ENCODE assay signal across 11 cellular contexts in the genomic region with DNA sequence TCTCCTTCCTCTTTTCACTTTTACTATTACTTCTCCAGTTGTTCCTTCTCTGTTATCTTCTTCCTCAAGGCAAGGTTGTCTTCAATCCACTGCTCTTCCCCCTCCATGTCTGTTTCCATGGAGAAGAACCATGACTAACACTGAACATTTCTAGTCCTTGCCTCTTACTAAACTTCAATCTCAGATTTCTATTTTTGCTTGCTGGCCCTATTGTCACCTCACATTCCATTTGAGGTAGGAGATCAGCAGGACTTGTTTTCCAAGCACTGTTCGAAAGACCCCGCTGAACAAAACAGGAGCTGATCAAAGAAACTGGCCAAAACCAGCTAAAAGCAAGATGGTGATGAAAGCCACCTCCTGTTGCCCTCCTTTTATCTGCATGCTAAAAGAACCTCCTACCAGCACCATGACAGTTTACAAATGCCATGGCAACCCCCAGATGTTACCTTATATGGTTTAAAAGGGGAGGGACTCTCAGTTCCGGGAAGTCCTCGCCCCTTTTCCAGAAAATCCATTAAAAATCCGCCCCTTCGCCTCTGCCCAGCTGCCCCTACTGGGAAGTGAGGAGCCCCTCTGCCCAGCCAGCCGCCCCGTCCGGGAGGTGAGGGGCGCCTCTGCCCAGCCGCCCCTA. TPM values are rescaled to one million over a fixed set of nuclear protein-coding genes. Genes with fewer than 3 reads are reported as not detected.
DNase-seq lines count a peak whose midpoint lies in the region; ATAC-seq and TF ChIP-seq lines count a peak whose summit lies in the region.
"Had no signal": no experiment of that assay in that cellular context is flagged by ENCODE, and none has a peak within 500 bp of the region (broad histone marks: within the 10 kb centered on the region; RNA-seq: fewer than 3 reads in every experiment).

No MANE protein-coding gene starts in this region.

- H3K27ac ChIP-seq in cardiac muscle cell (peak overlapping the region; percentile 73), SU-DHL-6 (ENCODE audit: low read depth, low read length) (peak overlapping the region; percentile 87)
- H3K27ac ChIP-seq: SK-N-MC had no signal

- DNase-seq in cardiac muscle cell (ENCODE audit: low read depth in 1 of 2, low spot score in 1 of 2) (peak; percentile 1 to 42), Right ventricle myocardium inferior (ENCODE audit: missing footprints) (no peak), fibroblast of pulmonary artery (ENCODE audit: low read depth) (peak; percentile 60), GM20000 (ENCODE audit: low spot score) (no peak), pons (ENCODE audit: low spot score) (no peak)
- no peak for DNase-seq in stimulated activated naive B cell treated with anti-CD40 and anti-IgM and Interleukin-4, amounts not matched to agents 10 μg/mL and 1 μg/mL and 100 μg/mL, for 72 hours
- DNase-seq in stimulated activated naive CD8-positive, alpha-beta T cell treated with anti-CD3 and anti-CD28 coated beads, Interleukin-15, amount 100 ng/mL, for 72 hours, result no peak
- DNase-seq: activated naive CD8-positive, alpha-beta T cell treated with anti-CD3 and anti-CD28 coated beads for 36 hours; Calu3 had no signal

- H3K27me3 Mint-ChIP-seq in stimulated activated naive B cell treated with anti-CD40 and anti-IgM and Interleukin-4, amounts not matched to agents 10 μg/mL and 1 μg/mL and 100 μg/mL, for 72 hours, result no peaks in the 10 kb centered on the region
- no peaks in the 10 kb centered on the region for H3K27me3 Mint-ChIP-seq in stimulated activated naive CD8-positive, alpha-beta T cell treated with anti-CD3 and anti-CD28 coated beads, Interleukin-15, amount 100 ng/mL, for 72 hours
- H3K27me3 Mint-ChIP-seq: activated naive CD8-positive, alpha-beta T cell treated with anti-CD3 and anti-CD28 coated beads for 36 hours had no signal

- H3K9ac ChIP-seq in SU-DHL-6 (ENCODE audit: low read length), result peak overlapping the region; percentile 31; the same call in 1 of the 2 replicates

- H3K27ac Mint-ChIP-seq in stimulated activated naive B cell treated with anti-CD40 and anti-IgM and Interleukin-4, amounts not matched to agents 10 μg/mL and 1 μg/mL and 100 μg/mL, for 72 hours, result no peak overlapping the region
- H3K27ac Mint-ChIP-seq in stimulated activated naive CD8-positive, alpha-beta T cell treated with anti-CD3 and anti-CD28 coated beads, Interleukin-15, amount 100 ng/mL, for 72 hours, result peak overlapping the region in 1 of 2 donors; percentile 90
- H3K27ac Mint-ChIP-seq: activated naive CD8-positive, alpha-beta T cell treated with anti-CD3 and anti-CD28 coated beads for 36 hours had no signal

- H3K4me1 Mint-ChIP-seq in stimulated activated naive B cell treated with anti-CD40 and anti-IgM and Interleukin-4, amounts not matched to agents 10 μg/mL and 1 μg/mL and 100 μg/mL, for 72 hours, result peaks cover 16 to 37% of the 10 kb centered on the region in 2 donors
- peaks cover 22% of the 10 kb centered on the region for H3K4me1 Mint-ChIP-seq in stimulated activated naive CD8-positive, alpha-beta T cell treated with anti-CD3 and anti-CD28 coated beads, Interleukin-15, amount 100 ng/mL, for 72 hours

- no peak overlapping the region for H2AFZ ChIP-seq in SU-DHL-6 (ENCODE audit: low read depth, low read length, severe bottlenecking)

- H3K9me3 ChIP-seq in cardiac muscle cell (ENCODE audit: low read depth) (no peaks in the 10 kb centered on the region), SU-DHL-6 (ENCODE audit: insufficient read depth, low read length) (no peaks in the 10 kb centered on the region)

- peak overlapping the region; percentile 41 for H3K4me2 ChIP-seq in SU-DHL-6 (ENCODE audit: low read depth, low read length, poor library complexity, severe bottlenecking)

- peaks cover 39% of the 10 kb centered on the region for H3K79me2 ChIP-seq in SU-DHL-6 (ENCODE audit: insufficient read depth, low read length)

- H3K27me3 ChIP-seq in cardiac muscle cell (no peaks in the 10 kb centered on the region), SU-DHL-6 (ENCODE audit: low read length) (no peaks in the 10 kb centered on the region)

- H3K36me3 Mint-ChIP-seq in stimulated activated naive B cell treated with anti-CD40 and anti-IgM and Interleukin-4, amounts not matched to agents 10 μg/mL and 1 μg/mL and 100 μg/mL, for 72 hours, result peaks cover 35 to 45% of the 10 kb centered on the region in 2 donors

- no peaks in the 10 kb centered on the region for H4K20me1 ChIP-seq in SU-DHL-6 (ENCODE audit: low read depth, low read length)

- H3K36me3 ChIP-seq in cardiac muscle cell (no peaks in the 10 kb centered on the region), SU-DHL-6 (ENCODE audit: low read length) (peaks cover 4% of the 10 kb centered on the region; the same call in 1 of the 2 replicates)

- H3K9me3 Mint-ChIP-seq in stimulated activated naive B cell treated with anti-CD40 and anti-IgM and Interleukin-4, amounts not matched to agents 10 μg/mL and 1 μg/mL and 100 μg/mL, for 72 hours, result no peaks in the 10 kb centered on the region
- no peaks in the 10 kb centered on the region for H3K9me3 Mint-ChIP-seq in stimulated activated naive CD8-positive, alpha-beta T cell treated with anti-CD3 and anti-CD28 coated beads, Interleukin-15, amount 100 ng/mL, for 72 hours
- H3K9me3 Mint-ChIP-seq: activated naive CD8-positive, alpha-beta T cell treated with anti-CD3 and anti-CD28 coated beads for 36 hours had no signal

- H3F3A ChIP-seq in SU-DHL-6 (ENCODE audit: insufficient read depth), result peaks cover 24% of the 10 kb centered on the region

- intact Hi-C loops in Right ventricle myocardium inferior (cut with DNase I), result no loop called here

- ATAC-seq in Right ventricle myocardium inferior, result no peak
- ATAC-seq in stimulated activated naive B cell treated with anti-CD40 and anti-IgM and Interleukin-4, amounts not matched to agents 10 μg/mL and 1 μg/mL and 100 μg/mL, for 72 hours (replicated peaks), result peak; percentile 33 to 64
- no peak for ATAC-seq in stimulated activated naive CD8-positive, alpha-beta T cell treated with anti-CD3 and anti-CD28 coated beads, Interleukin-15, amount 100 ng/mL, for 72 hours

- TF ChIP-seq CTCF in cardiac muscle cell (IDR thresholded peaks at IDR 0.05; ENCODE audit: low read depth, low read length) (no peak), SU-DHL-6 (IDR thresholded peaks at IDR 0.05; ENCODE audit: insufficient read depth, low read length, poor library complexity, severe bottlenecking) (no peak), fibroblast of pulmonary artery (IDR thresholded peaks at IDR 0.05; ENCODE audit: low read length, missing control alignments) (no peak), GM20000 (IDR thresholded peaks at IDR 0.05; ENCODE audit: extremely low read depth, missing control alignments) (no peak)

- H3K4me3 ChIP-seq in cardiac muscle cell (no peak overlapping the region), SU-DHL-6 (ENCODE audit: insufficient read depth, low read length, poor library complexity, severe bottlenecking) (no peak overlapping the region), fibroblast of pulmonary artery (replicated peaks; ENCODE audit: low read depth, low read length) (no peak overlapping the region)
- H3K4me3 ChIP-seq: SK-N-MC had no signal

- H3K9me2 ChIP-seq in SU-DHL-6 (replicated peaks; ENCODE audit: insufficient read depth, low read length), result no peaks in the 10 kb centered on the region

- no peak overlapping the region for H3K4me3 Mint-ChIP-seq in stimulated activated naive B cell treated with anti-CD40 and anti-IgM and Interleukin-4, amounts not matched to agents 10 μg/mL and 1 μg/mL and 100 μg/mL, for 72 hours
- no peak overlapping the region for H3K4me3 Mint-ChIP-seq in stimulated activated naive CD8-positive, alpha-beta T cell treated with anti-CD3 and anti-CD28 coated beads, Interleukin-15, amount 100 ng/mL, for 72 hours
- H3K4me3 Mint-ChIP-seq: activated naive CD8-positive, alpha-beta T cell treated with anti-CD3 and anti-CD28 coated beads for 36 hours had no signal

- no peaks in the 10 kb centered on the region for H3K4me1 ChIP-seq in cardiac muscle cell (ENCODE audit: low read depth)

RNA-seq across cellular contexts. Expression of a gene that starts 22.6 kb away (rescaled TPM):
- 19.9 and 26.4 TPM in 2 replicates for total RNA-seq in cardiac muscle cell
- 42.0 and 44.4 TPM in 2 replicates for polyA plus RNA-seq in cardiac muscle cell
- 19.3 TPM for total RNA-seq in Right ventricle myocardium inferior

RNA-seq across cellular contexts. Expression of a gene that starts 25.0 kb away (rescaled TPM):
- total RNA-seq in cardiac muscle cell, result 2.1 and 2.5 TPM in 2 replicates
- 1.4 and 2.3 TPM in 2 replicates for polyA plus RNA-seq in cardiac muscle cell
- 9.2 TPM for total RNA-seq in Right ventricle myocardium inferior

Comparison
In these comparisons a context has a peak if more than half of its experiments do, and no peak if none do; other contexts are left out.
1. DNase-seq: peak in cardiac muscle cell (2 of 2) and fibroblast of pulmonary artery (single experiment); none in Right ventricle myocardium inferior (single experiment), stimulated activated naive B cell treated with anti-CD40 and anti-IgM and Interleukin-4, amounts not matched to agents 10 μg/mL and 1 μg/mL and 100 μg/mL, for 72 hours (single experiment), GM20000 (single experiment), stimulated activated naive CD8-positive, alpha-beta T cell treated with anti-CD3 and anti-CD28 coated beads, Interleukin-15, amount 100 ng/mL, for 72 hours (0 of 2) and pons (single experiment).
2. ATAC-seq: peak in stimulated activated naive B cell treated with anti-CD40 and anti-IgM and Interleukin-4, amounts not matched to agents 10 μg/mL and 1 μg/mL and 100 μg/mL, for 72 hours (2 of 2); none in Right ventricle myocardium inferior (single experiment) and stimulated activated naive CD8-positive, alpha-beta T cell treated with anti-CD3 and anti-CD28 coated beads, Interleukin-15, amount 100 ng/mL, for 72 hours (single experiment).